Comparison of ENCODE assay signal across 37 cellular contexts in genomic region chr12:14525964-14526363, GRCh38. TPM values are rescaled to one million over a fixed set of nuclear protein-coding genes. Genes with fewer than 3 reads are reported as not detected.
"Had no signal": no experiment of that assay in that cellular context is flagged by ENCODE, and none has a peak within 500 bp of the region (broad histone marks: within the 10 kb centered on the region; RNA-seq: fewer than 3 reads in every experiment).

No MANE protein-coding gene starts in this region.

- ATAC-seq: activated naive CD4-positive, alpha-beta T cell treated with anti-CD3 and anti-CD28 coated beads, Interleukin-2, amount 50 U/mL, for 72 hours; activated naive CD8-positive, alpha-beta T cell treated with anti-CD3 and anti-CD28 coated beads, Interleukin-2, amount 50 U/mL, for 24 hours; activated T-cell treated with anti-CD3 and anti-CD28 coated beads, Interleukin-2, amount 50 U/mL, for 4 hours; activated T-cell treated with anti-CD3 and anti-CD28 coated beads, Interleukin-2, amount 50 U/mL, for 72 hours; activated T-helper 17 cell treated with anti-CD3 and anti-CD28 coated beads, Interleukin-2, amount 50 U/mL, for 72 hours; body of pancreas had no signal

- H3K4me3 ChIP-seq: adrenal gland, ascending aorta, body of pancreas, breast epithelium, cardiac muscle cell had no signal

- H3K27ac ChIP-seq: adrenal gland, ascending aorta, body of pancreas, brain microvascular endothelial cell, breast epithelium, cardiac muscle cell had no signal

- H3K27me3 ChIP-seq: adrenal gland, ascending aorta, body of pancreas, brain microvascular endothelial cell, breast epithelium, cardiac muscle cell had no signal

- H3K4me1 ChIP-seq: adrenal gland, ascending aorta, body of pancreas, breast epithelium had no signal

- DNase-seq: activated effector memory CD4-positive, alpha-beta T cell treated with anti-CD3 and anti-CD28 coated beads, Interleukin-2, amount 50 U/mL, for 16 hours; activated effector memory CD4-positive, alpha-beta T cell treated with Interleukin-2 at 50 U/mL for 16 hours; activated gamma-delta T cell; activated gamma-delta T cell treated with Interleukin-2 at 50 U/mL for 16 hours; activated naive CD4-positive, alpha-beta T cell; activated naive CD4-positive, alpha-beta T cell treated with anti-CD3 and anti-CD28 coated beads for 36 hours; activated naive CD4-positive, alpha-beta T cell treated with anti-CD3 and anti-CD28 coated beads, Interleukin-2, amount 10 ng/mL, durations not matched to agents 7 days and 5 days; activated naive CD4-positive, alpha-beta T cell treated with anti-CD3 and anti-CD28 coated beads, Interleukin-2, amount 50 U/mL, for 16 hours; activated naive CD4-positive, alpha-beta T cell treated with Interleukin-2 at 50 U/mL for 16 hours; activated naive CD8-positive, alpha-beta T cell treated with anti-CD3 and anti-CD28 coated beads for 36 hours; activated naive CD8-positive, alpha-beta T cell treated with anti-CD3 and anti-CD28 coated beads, Interleukin-2, amount 10 ng/mL, durations not matched to agents 7 days and 5 days; activated naive CD8-positive, alpha-beta T cell treated with anti-CD3 and anti-CD28 coated beads, Interleukin-2, amount 50 U/mL, for 24 hours; activated T-cell treated with anti-CD3 and anti-CD28 coated beads for 4 hours; activated T-cell treated with anti-CD3 and anti-CD28 coated beads, Interleukin-2, amount 50 U/mL, for 1 hour; activated T-cell treated with anti-CD3 and anti-CD28 coated beads, Interleukin-2, amount 50 U/mL, for 24 hours; activated T-cell treated with anti-CD3 and anti-CD28 coated beads, Interleukin-2, amount 50 U/mL, for 4 hours; activated T-cell treated with anti-CD3 and anti-CD28 coated beads, Interleukin-2, amount 50 U/mL, for 48 hours; activated T-cell treated with anti-CD3 and anti-CD28 coated beads, Interleukin-2, amount 50 U/mL, for 72 hours; adrenal gland; amniotic stem cell; amygdala; anterior cingulate cortex; aorta; body of pancreas; brain microvascular endothelial cell; caudate nucleus; central memory CD4-positive, alpha-beta T cell; cerebellar nuclear complex had no signal

- H3K36me3 ChIP-seq: adrenal gland, ascending aorta, brain microvascular endothelial cell, breast epithelium, cardiac muscle cell had no signal

- FAIRE-seq: astrocyte, bronchial epithelial cell had no signal

RNA-seq across cellular contexts. Expression of gene PLBD1, which starts 41.7 kb away (rescaled TPM):
- total RNA-seq: activated naive CD4-positive, alpha-beta T cell treated with anti-CD3 and anti-CD28 coated beads for 36 hours; activated naive CD4-positive, alpha-beta T cell treated with anti-CD3 and anti-CD28 coated beads, Interleukin-2, amount 50 U/mL, for 72 hours; activated T-cell treated with anti-CD3 and anti-CD28 coated beads, Interleukin-2, amount 50 U/mL, for 72 hours; activated T-helper 1 cell treated with anti-CD3 and anti-CD28 coated beads, Interleukin-12 subunit alpha, Interleukin-12 subunit beta, Interleukin-2, Interleukin-4 antibody, amounts not matched to agents 30 ng/mL and 10 ng/mL and 1 ng/mL, durations not matched to agents 14 hours and 24 hours and 36 hours; activated T-helper 17 cell treated with anti-CD3 and anti-CD28 coated beads, Interleukin-2, amount 50 U/mL, for 72 hours; activated T-helper 2 cell treated with anti-CD3 and anti-CD28 coated beads, Interferon-gamma antibody, Interleukin-2, Interleukin-4, amounts not matched to agents 10 μg/mL and 5 μg/mL and 100 μg/mL, durations not matched to agents 14 hours and 24 hours and 36 hours had no signal
